Comparison of ENCODE assay signal across 8 cellular contexts in genomic region chr12:57744194-57744776, GRCh38. TPM values are rescaled to one million over a fixed set of nuclear protein-coding genes. Genes with fewer than 3 reads are reported as not detected.
DNase-seq lines count a peak whose midpoint lies in the region; ATAC-seq, FAIRE-seq and TF ChIP-seq lines count a peak whose summit lies in the region.

No MANE protein-coding gene starts in this region.

- no peak for TF ChIP-seq CTCF in GM12878 (IDR thresholded peaks at IDR 0.05 in 2 of 3, conservative IDR thresholded peaks at IDR 0.05 in 1 of 3; ENCODE audit: control insufficient read depth in 2 of 3, extremely low read depth in 1 of 3, insufficient read depth in 1 of 3, low read depth in 3 of 3, low read length in 3 of 3)

- peak overlapping the region; percentile 90 for H2AFZ ChIP-seq in GM12878 (ENCODE audit: control insufficient read depth, low read depth, low read length)

- peak overlapping the region; percentile 74 to 91 (median 82) for H3K4me3 ChIP-seq in BLaER1 treated with 17β-estradiol and CSF1 and Interleukin-3, amounts not matched to agents 10 nM and 100 nM
- peak overlapping the region; percentile 91 for H3K4me3 ChIP-seq in GM12878

- peak overlapping the region; percentile 64 to 94 (median 87) for H3K4me2 ChIP-seq in BLaER1 treated with 17β-estradiol and CSF1 and Interleukin-3, amounts not matched to agents 10 nM and 100 nM
- H3K4me2 ChIP-seq in GM12878 (ENCODE audit: control insufficient read depth, insufficient read depth): peak overlapping the region; percentile 99

- TF ChIP-seq EP300 in GM12878 (IDR thresholded peaks at IDR 0.05; ENCODE audit: borderline replicate concordance in 1 of 2, control insufficient read depth in 1 of 2, low read depth in 2 of 2, low read length in 2 of 2): no peak

- H3K9me3 ChIP-seq in BLaER1 treated with 17β-estradiol and CSF1 and Interleukin-3, amounts not matched to agents 10 nM and 100 nM (replicated peaks in 1 of 11): no peaks in the 10 kb centered on the region
- H3K9me3 ChIP-seq in GM12878 (replicated peaks; ENCODE audit: control insufficient read depth, insufficient read depth, low read length): no peaks in the 10 kb centered on the region

- H3K9ac ChIP-seq in BLaER1 treated with 17β-estradiol and CSF1 and Interleukin-3, amounts not matched to agents 10 nM and 100 nM: peak overlapping the region; percentile 84 to 98 (median 87)
- H3K9ac ChIP-seq in GM12878 (ENCODE audit: control insufficient read depth, insufficient read depth, low read length): peak overlapping the region; percentile 93

- TF ChIP-seq POLR2A in GM12878 (IDR thresholded peaks at IDR 0.05; ENCODE audit: low read depth, low read length): no peak

- SMC1A ChIA-PET in GM12878 (lab: Charles Lee; ENCODE audit: uncharacterized antibody, unreplicated experiment): interaction anchor here (0.8 to 2.4 kb wide), 6 partner anchors 12 to 285 kb away, joined by 3 to 14 read pairs (median 4); partner anchors contain the start of genes EEF1AKMT3 and METTL1

- CTCF ChIA-PET in GM12878 (lab: Yijun Ruan, JAX): interaction anchor here (0.8 to 2.9 kb wide), 8 partner anchors 12 to 289 kb away, joined by 3 to 28 read pairs (median 4); partner anchors contain the start of genes GLI1 and INHBE

- POLR2A ChIA-PET in GM12878 (lab: Charles Lee): interaction anchor here (0.5 to 3.0 kb wide), 7 partner anchors 10 to 267 kb away, joined by 3 to 19 read pairs (median 5); partner anchors contain the start of gene MARCHF9

- DNase-seq in T follicular helper cell (ENCODE audit: low read depth): peak; percentile 68
- peak; percentile 55 for DNase-seq in GM12878 (ENCODE audit: low read depth, low spot score)
- DNase-seq in iris pigment epithelial cell (ENCODE audit: low read depth): peak; percentile 76
- DNase-seq in stimulated activated CD4-positive, alpha-beta T cell treated with anti-CD3 and anti-CD28 coated beads, Interleukin-2, amount 100 ng/mL, for 4 hours (ENCODE audit: low read depth): peak; percentile 51
- no peak for DNase-seq in 8988T

- no peak for FAIRE-seq in GM12878 (lab: Jason Lieb, UNC)

- peaks cover 26% of the 10 kb centered on the region for H3K79me2 ChIP-seq in GM12878 (ENCODE audit: control insufficient read depth, insufficient read depth, low read length)

- no peak for TF ChIP-seq RAD21 in GM12878 (IDR thresholded peaks at IDR 0.05; ENCODE audit: insufficient read depth, low read depth, low read length)

- no peaks in the 10 kb centered on the region for H3K27me3 ChIP-seq in BLaER1 treated with 17β-estradiol and CSF1 and Interleukin-3, amounts not matched to agents 10 nM and 100 nM
- H3K27me3 ChIP-seq in GM12878 (replicated peaks in 1 of 2; ENCODE audit: control insufficient read depth in 2 of 2, insufficient read depth in 2 of 2, low read length in 1 of 2): no peaks in the 10 kb centered on the region

- peaks cover 0 to 38% (median 6%) of the 10 kb centered on the region in 11 experiments; a peak in 13 of 22 replicates for H4K20me1 ChIP-seq in BLaER1 treated with 17β-estradiol and CSF1 and Interleukin-3, amounts not matched to agents 10 nM and 100 nM
- H4K20me1 ChIP-seq in GM12878 (ENCODE audit: control insufficient read depth, insufficient read depth): no peaks in the 10 kb centered on the region

- in situ Hi-C loops in GM12878 (cut with MboI): no loop called here

- H3K36me3 ChIP-seq in BLaER1 treated with 17β-estradiol and CSF1 and Interleukin-3, amounts not matched to agents 10 nM and 100 nM: peaks cover 29 to 40% (median 36%) of the 10 kb centered on the region in 11 experiments
- H3K36me3 ChIP-seq in GM12878 (ENCODE audit: control insufficient read depth in 2 of 2, insufficient read depth in 2 of 2, low read length in 1 of 2): peaks cover 5 to 6% of the 10 kb centered on the region in 2 experiments

- peak overlapping the region; percentile 79 to 98 (median 88) for H3K27ac ChIP-seq in BLaER1 treated with 17β-estradiol and CSF1 and Interleukin-3, amounts not matched to agents 10 nM and 100 nM
- H3K27ac ChIP-seq in GM12878 (ENCODE audit: control insufficient read depth, insufficient read depth): peak overlapping the region; percentile 94

- WGBS in GM12878 (ENCODE audit: insufficient coverage, insufficient replicate concordance, low lambda C conversion rate, missing lambda C conversion rate): under 1% methylated on average over 12 of the region's 21 CpGs

- peak; percentile 33 for ATAC-seq in GM19023 (IDR thresholded peaks at IDR 0.05; ENCODE audit: unreplicated experiment)
- ATAC-seq in HG03139 (IDR thresholded peaks at IDR 0.05; ENCODE audit: unreplicated experiment): peak; percentile 22
- peak; percentile 55 for ATAC-seq in GM12878

- RAD21 ChIA-PET in GM12878 (lab: Charles Lee; ENCODE audit: unreplicated experiment): interaction anchor here (1.0 to 1.5 kb wide), 4 partner anchors 12 to 286 kb away, joined by 5 to 6 read pairs (median 6); no protein-coding TSS in a partner anchor

- intact Hi-C loops in GM12878 (cut with micrococcal nuclease; ENCODE audit: unreplicated experiment): no loop called here

- no TSS peak for BruUV-seq in GM12878 (replicated peaks; lab: Mats Ljungman, UMichigan)

- H3K4me1 ChIP-seq in BLaER1 treated with 17β-estradiol and CSF1 and Interleukin-3, amounts not matched to agents 10 nM and 100 nM: peaks cover 53 to 68% (median 59%) of the 10 kb centered on the region in 10 experiments
- peaks cover 23% of the 10 kb centered on the region for H3K4me1 ChIP-seq in GM12878 (ENCODE audit: control insufficient read depth, insufficient read depth, low read length)

RNA-seq across cellular contexts. Expression of gene TSPAN31, which starts 0.6 kb away (rescaled TPM):
- 28.1 and 28.4 TPM in 2 replicates for total RNA-seq in GM12878 (2013; cell fraction: nucleolus; rRNA removed)
- total RNA-seq in GM12878 (2014; rRNA removed) (24.8 and 32.7 TPM in 2 replicates), GM12878 (2014; rRNA removed; fragmentation: Illumina TruSeq; extraction: Trizol) (18.8 and 21.7 TPM in 2 replicates), GM12878 (2021) (11.8 and 13.8 TPM in 2 replicates)
- polyA plus RNA-seq in GM12878 (2011; ENCODE audit: low read depth): 16.0 TPM
- polyA plus RNA-seq in GM12878 (2011; rRNA removed) (32.2 and 40.4 TPM in 2 replicates), GM12878 (2014; fragmentation: Illumina TruSeq; extraction: Trizol) (24.7 and 27.0 TPM in 2 replicates), GM12878 (2014; fragmentation: Nextera tagmentation; extraction: Ambion mirVana) (10 to 100 TPM; 23.4 to 25.1 TPM), GM12878 (2014; rRNA removed) (19.0 and 20.8 TPM in 2 replicates), GM12878 (2016; fragmentation: Nextera tagmentation; extraction: Ambion mirVana) (10 to 100 TPM; 27.7 to 30.0 TPM)
- polyA plus RNA-seq in GM12878 (2011; cell fraction: cytosol; rRNA removed): 23.1 and 29.6 TPM in 2 replicates
- polyA plus RNA-seq in GM12878 (2011; cell fraction: nucleus; rRNA removed): 16.6 and 19.0 TPM in 2 replicates
- polyA plus RNA-seq in GM12878 (2012): 27.7 and 28.4 TPM in 2 replicates
- polyA minus RNA-seq in GM12878 (2011; rRNA and poly(A)+ RNA removed): 24.3 and 40.1 TPM in 2 replicates
- polyA minus RNA-seq in GM12878 (2011; cell fraction: cytosol; rRNA and poly(A)+ RNA removed): 8.2 and 9.2 TPM in 2 replicates
- 10.5 and 15.4 TPM in 2 replicates for polyA minus RNA-seq in GM12878 (2011; cell fraction: nucleus; rRNA and poly(A)+ RNA removed)

RNA-seq across cellular contexts. Expression of gene AGAP2, which starts 5.7 kb away (rescaled TPM):
- 13.0 and 14.1 TPM in 2 replicates for total RNA-seq in GM12878 (2013; cell fraction: nucleolus; rRNA removed)
- 11.1 and 14.1 TPM in 2 replicates for total RNA-seq in GM12878 (2014; rRNA removed)
- 10.2 and 13.9 TPM in 2 replicates for total RNA-seq in GM12878 (2014; rRNA removed; fragmentation: Illumina TruSeq; extraction: Trizol)
- 17.9 and 19.8 TPM in 2 replicates for total RNA-seq in GM12878 (2021)
- polyA plus RNA-seq in GM12878 (2011; ENCODE audit: low read depth): 6.7 TPM
- 11.6 and 13.9 TPM in 2 replicates for polyA plus RNA-seq in GM12878 (2011; rRNA removed)
- 10.5 and 13.7 TPM in 2 replicates for polyA plus RNA-seq in GM12878 (2011; cell fraction: cytosol; rRNA removed)
- polyA plus RNA-seq in GM12878 (2011; cell fraction: nucleus; rRNA removed): 28.7 and 34.5 TPM in 2 replicates
- 9.1 and 10.5 TPM in 2 replicates for polyA plus RNA-seq in GM12878 (2012)
- polyA plus RNA-seq in GM12878 (2014; fragmentation: Illumina TruSeq; extraction: Trizol): 6.8 and 10.6 TPM in 2 replicates
- polyA plus RNA-seq in GM12878 (2014; fragmentation: Nextera tagmentation; extraction: Ambion mirVana): under 1 TPM; 0.29 to 0.47 TPM
- 11.3 and 13.6 TPM in 2 replicates for polyA plus RNA-seq in GM12878 (2014; rRNA removed)
- polyA plus RNA-seq in GM12878 (2016; fragmentation: Nextera tagmentation; extraction: Ambion mirVana): 1 to 10 TPM; 2.5 to 2.8 TPM
- polyA minus RNA-seq in GM12878 (2011; rRNA and poly(A)+ RNA removed): 9.4 and 16.3 TPM in 2 replicates
- 6.4 and 8.3 TPM in 2 replicates for polyA minus RNA-seq in GM12878 (2011; cell fraction: cytosol; rRNA and poly(A)+ RNA removed)
- 8.0 and 19.8 TPM in 2 replicates for polyA minus RNA-seq in GM12878 (2011; cell fraction: nucleus; rRNA and poly(A)+ RNA removed)

RNA-seq across cellular contexts. Expression of gene CDK4, which starts 7.8 kb away (rescaled TPM):
- 35.5 and 41.8 TPM in 2 replicates for total RNA-seq in GM12878 (2013; cell fraction: nucleolus; rRNA removed)
- total RNA-seq in GM12878 (2014; rRNA removed) (201 and 202 TPM in 2 replicates), GM12878 (2014; rRNA removed; fragmentation: Illumina TruSeq; extraction: Trizol) (116 and 120 TPM in 2 replicates), GM12878 (2021) (189 TPM in 2 replicates)
- polyA plus RNA-seq in GM12878 (2011; ENCODE audit: low read depth): 74.3 TPM
- polyA plus RNA-seq in GM12878 (2011; rRNA removed) (155 and 251 TPM in 2 replicates), GM12878 (2014; fragmentation: Illumina TruSeq; extraction: Trizol) (213 and 240 TPM in 2 replicates), GM12878 (2014; fragmentation: Nextera tagmentation; extraction: Ambion mirVana) (10 to 100 TPM; 26.1 to 45.7 TPM), GM12878 (2014; rRNA removed) (237 and 311 TPM in 2 replicates), GM12878 (2016; fragmentation: Nextera tagmentation; extraction: Ambion mirVana) (100 to 1,000 TPM; 344 to 385 TPM)
- 241 and 318 TPM in 2 replicates for polyA plus RNA-seq in GM12878 (2011; cell fraction: cytosol; rRNA removed)
- polyA plus RNA-seq in GM12878 (2011; cell fraction: nucleus; rRNA removed): 132 and 140 TPM in 2 replicates
- 98.0 and 98.2 TPM in 2 replicates for polyA plus RNA-seq in GM12878 (2012)
- polyA minus RNA-seq in GM12878 (2011; rRNA and poly(A)+ RNA removed): 134 and 149 TPM in 2 replicates
- polyA minus RNA-seq in GM12878 (2011; cell fraction: cytosol; rRNA and poly(A)+ RNA removed): 49.7 and 57.6 TPM in 2 replicates
- 32.0 and 54.1 TPM in 2 replicates for polyA minus RNA-seq in GM12878 (2011; cell fraction: nucleus; rRNA and poly(A)+ RNA removed)

RNA-seq across cellular contexts. Expression of gene MARCHF9, which starts 10.6 kb away (rescaled TPM):
- 20.5 and 20.9 TPM in 2 replicates for total RNA-seq in GM12878 (2013; cell fraction: nucleolus; rRNA removed)
- total RNA-seq in GM12878 (2014; rRNA removed): 15.6 and 17.6 TPM in 2 replicates
- total RNA-seq in GM12878 (2014; rRNA removed; fragmentation: Illumina TruSeq; extraction: Trizol): 10.3 and 10.4 TPM in 2 replicates
- 25.5 and 26.7 TPM in 2 replicates for total RNA-seq in GM12878 (2021)
- 7.7 TPM for polyA plus RNA-seq in GM12878 (2011; ENCODE audit: low read depth)
- polyA plus RNA-seq in GM12878 (2011; rRNA removed): 11.1 and 16.6 TPM in 2 replicates
- polyA plus RNA-seq in GM12878 (2011; cell fraction: cytosol; rRNA removed): 20.0 and 26.5 TPM in 2 replicates
- 36.0 and 36.4 TPM in 2 replicates for polyA plus RNA-seq in GM12878 (2011; cell fraction: nucleus; rRNA removed)
- polyA plus RNA-seq in GM12878 (2012): 18.9 and 20.4 TPM in 2 replicates
- polyA plus RNA-seq in GM12878 (2014; fragmentation: Illumina TruSeq; extraction: Trizol): 17.9 and 20.6 TPM in 2 replicates
- polyA plus RNA-seq in GM12878 (2014; fragmentation: Nextera tagmentation; extraction: Ambion mirVana): 1 to 10 TPM; 2.4 to 5.1 TPM
- polyA plus RNA-seq in GM12878 (2014; rRNA removed): 29.3 and 32.3 TPM in 2 replicates
- polyA plus RNA-seq in GM12878 (2016; fragmentation: Nextera tagmentation; extraction: Ambion mirVana): 1 to 10 TPM; 3.3 to 4.0 TPM
- 17.7 and 24.6 TPM in 2 replicates for polyA minus RNA-seq in GM12878 (2011; rRNA and poly(A)+ RNA removed)
- 4.9 and 6.8 TPM in 2 replicates for polyA minus RNA-seq in GM12878 (2011; cell fraction: cytosol; rRNA and poly(A)+ RNA removed)
- polyA minus RNA-seq in GM12878 (2011; cell fraction: nucleus; rRNA and poly(A)+ RNA removed): 7.3 and 12.1 TPM in 2 replicates

RNA-seq across cellular contexts. Expression of gene CYP27B1, which starts 22.6 kb away (rescaled TPM):
- total RNA-seq in GM12878 (2013; cell fraction: nucleolus; rRNA removed): 3.3 and 4.2 TPM in 2 replicates
- total RNA-seq in GM12878 (2014; rRNA removed) (0.79 and 0.87 TPM in 2 replicates), GM12878 (2014; rRNA removed; fragmentation: Illumina TruSeq; extraction: Trizol) (0.41 and 0.72 TPM in 2 replicates), GM12878 (2021) (1.0 and 2.7 TPM in 2 replicates)
- polyA plus RNA-seq in GM12878 (2011; ENCODE audit: low read depth): 0.47 TPM
- polyA plus RNA-seq in GM12878 (2011; rRNA removed) (1.8 and 2.0 TPM in 2 replicates), GM12878 (2014; fragmentation: Illumina TruSeq; extraction: Trizol) (0.57 and 1.2 TPM in 2 replicates), GM12878 (2014; fragmentation: Nextera tagmentation; extraction: Ambion mirVana) (under 1 TPM; 0.10 to 0.35 TPM), GM12878 (2014; rRNA removed) (1.8 and 1.9 TPM in 2 replicates), GM12878 (2016; fragmentation: Nextera tagmentation; extraction: Ambion mirVana) (1 to 10 TPM in 1 of 2 experiments, under 1 TPM in 1; 0.95 to 1.3 TPM)
- polyA plus RNA-seq in GM12878 (2011; cell fraction: cytosol; rRNA removed): 1.4 and 2.9 TPM in 2 replicates
- polyA plus RNA-seq in GM12878 (2011; cell fraction: nucleus; rRNA removed): 18.3 and 22.8 TPM in 2 replicates
- polyA plus RNA-seq in GM12878 (2012): 1.2 TPM in 2 replicates
- 0.44 and 1.5 TPM in 2 replicates for polyA minus RNA-seq in GM12878 (2011; rRNA and poly(A)+ RNA removed)
- polyA minus RNA-seq in GM12878 (2011; cell fraction: cytosol; rRNA and poly(A)+ RNA removed): 1.9 and 2.1 TPM in 2 replicates
- 5.1 and 7.7 TPM in 2 replicates for polyA minus RNA-seq in GM12878 (2011; cell fraction: nucleus; rRNA and poly(A)+ RNA removed)
